In genomic region chr15:58331562-58331902, GRCh38 we compare ENCODE assay signal across 1 cellular context.
A peak's percentile ranks its signal among the peaks of the same experiment; 100 is the strongest.
TF ChIP-seq lines count a peak whose summit lies in the region.

No MANE protein-coding gene starts in this region.

TF ChIP-seq in A549, 52 proteins besides CTCF, POLR2A, EP300 and RAD21 (continued from another document):
- TF ChIP-seq MAX (IDR thresholded peaks at IDR 0.05) (no peak), KDM5A (IDR thresholded peaks at IDR 0.05) (no peak), EHF (CRISPR knock-in tag; IDR thresholded peaks at IDR 0.05) (peak; percentile 64; the same call in 1 of the 2 replicates), NFE2L2 (conservative IDR thresholded peaks at IDR 0.05; ENCODE audit: low read length) (no peak), CHD2 (IDR thresholded peaks at IDR 0.05; ENCODE audit: low read length, partially characterized antibody) (no peak)
TF ChIP-seq in A549: peak in this region for 2.
